In the genomic region with DNA sequence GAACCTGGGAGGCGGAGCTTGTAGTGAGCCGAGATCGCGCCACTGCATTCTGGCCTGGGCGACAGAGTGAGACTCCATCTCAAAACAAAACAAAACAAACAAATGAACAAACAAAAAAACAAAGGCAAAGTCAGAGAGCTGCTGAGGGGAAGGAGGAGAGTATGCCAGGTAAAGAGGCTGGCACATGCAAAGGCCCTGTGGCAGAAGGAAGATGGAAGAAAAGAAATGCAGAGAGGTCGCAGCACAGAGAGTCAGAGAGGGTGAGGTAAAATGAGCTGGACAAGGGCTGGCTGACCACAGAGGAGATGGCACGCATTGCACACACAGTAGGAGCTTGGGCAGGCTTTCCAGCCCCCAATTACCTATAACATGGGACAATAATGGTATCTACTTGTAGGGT, we compare ENCODE assay signal across 31 cellular contexts. TPM values are rescaled to one million over a fixed set of nuclear protein-coding genes. Genes with fewer than 3 reads are reported as not detected.
"Had no signal": no experiment of that assay in that cellular context is flagged by ENCODE, and none has a peak within 500 bp of the region (broad histone marks: within the 10 kb centered on the region; RNA-seq: fewer than 3 reads in every experiment).

No MANE protein-coding gene starts in this region.

- H3K4me1 ChIP-seq: Peyer's patch, SJSA1 had no signal

- H3K36me3 ChIP-seq: brain microvascular endothelial cell, Peyer's patch, SJSA1, WERI-Rb-1 had no signal

- DNase-seq: activated CD4-positive, alpha-beta T cell treated with anti-CD3 and anti-CD28 coated beads for 1 hour; activated CD4-positive, alpha-beta T cell treated with anti-CD3 and anti-CD28 coated beads for 48 hours; activated CD4-positive, CD25-positive, alpha-beta regulatory T cell; activated CD8-positive, alpha-beta T cell treated with anti-CD3 and anti-CD28 coated beads, Interleukin-2, amount 10 ng/mL, durations not matched to agents 7 days and 5 days; activated gamma-delta T cell; activated naive CD4-positive, alpha-beta T cell treated with anti-CD3 and anti-CD28 coated beads for 36 hours; activated naive CD8-positive, alpha-beta T cell treated with anti-CD3 and anti-CD28 coated beads, Interleukin-2, amount 50 U/mL, for 24 hours; activated T-cell treated with anti-CD3 and anti-CD28 coated beads, Interleukin-2, amount 50 U/mL, for 24 hours; brain microvascular endothelial cell; central memory CD4-positive, alpha-beta T cell; MM.1S; MV-4-11; NCI-H1436 treated with DMSO at 0.1 percent for 48 hours; NCI-H1694 treated with DMSO at 0.1 percent for 48 hours; NCI-H2029; NCI-H524 treated with DMSO at 0.1 percent for 48 hours; NCI-H748 treated with DMSO at 0.1 percent for 48 hours; NK-92 treated with Interleukin-12 subunit alpha and Interleukin-12 subunit beta, amount 100 ng/mL, for 24 hours; PC-3; RPMI8226; SHP77 treated with DMSO at 0.1 percent for 48 hours; SK-N-SH; T-helper 9 cell; WERI-Rb-1 had no signal

- H3K27me3 Mint-ChIP-seq: activated naive CD8-positive, alpha-beta T cell; activated naive CD8-positive, alpha-beta T cell treated with anti-CD3 and anti-CD28 coated beads, Interleukin-2, amount 50 U/mL, for 24 hours; activated T-cell treated with anti-CD3 and anti-CD28 coated beads, Interleukin-2, amount 50 U/mL, for 24 hours had no signal

- H3K4me3 ChIP-seq: Peyer's patch, SJSA1 had no signal

- H3K27ac ChIP-seq: brain microvascular endothelial cell, KMS-11, Peyer's patch, SJSA1, WERI-Rb-1 had no signal

- H3K9me3 ChIP-seq: Peyer's patch, SJSA1, SK-N-SH had no signal

- ATAC-seq: activated CD8-positive, alpha-beta T cell treated with anti-CD3 and anti-CD28 coated beads, Interleukin-2, amount 10 ng/mL, durations not matched to agents 7 days and 5 days; activated naive CD8-positive, alpha-beta T cell treated with anti-CD3 and anti-CD28 coated beads, Interleukin-2, amount 50 U/mL, for 24 hours; PC-3 had no signal

- H3K4me3 Mint-ChIP-seq: activated CD8-positive, alpha-beta T cell treated with anti-CD3 and anti-CD28 coated beads, Interleukin-2, amount 10 ng/mL, durations not matched to agents 7 days and 5 days; activated naive CD4-positive, alpha-beta T cell treated with anti-CD3 and anti-CD28 coated beads for 36 hours; activated naive CD8-positive, alpha-beta T cell; activated naive CD8-positive, alpha-beta T cell treated with anti-CD3 and anti-CD28 coated beads, Interleukin-2, amount 50 U/mL, for 24 hours; activated T-cell treated with anti-CD3 and anti-CD28 coated beads, Interleukin-2, amount 50 U/mL, for 24 hours; T-helper 1 cell treated with Interleukin-12 subunit alpha and Interleukin-12 subunit beta and Interleukin-4 antibody, amounts not matched to agents 30 μg/mL and 1 μg/mL, for 36 hours had no signal

- H3K27ac Mint-ChIP-seq: activated naive CD4-positive, alpha-beta T cell treated with anti-CD3 and anti-CD28 coated beads for 36 hours; activated naive CD8-positive, alpha-beta T cell treated with anti-CD3 and anti-CD28 coated beads, Interleukin-2, amount 50 U/mL, for 24 hours; activated T-helper 2 cell treated with anti-CD3 and anti-CD28 coated beads, Interferon-gamma antibody, Interleukin-2, Interleukin-4, amounts not matched to agents 10 μg/mL and 5 μg/mL and 100 μg/mL, durations not matched to agents 14 hours and 24 hours and 36 hours had no signal

- H3K27me3 ChIP-seq: brain microvascular endothelial cell, Peyer's patch had no signal

RNA-seq across cellular contexts. Expression of a gene that starts 47.0 kb away (rescaled TPM):
- total RNA-seq: activated T-helper 2 cell treated with anti-CD3 and anti-CD28 coated beads, Interferon-gamma antibody, Interleukin-2, Interleukin-4, amounts not matched to agents 10 μg/mL and 5 μg/mL and 100 μg/mL, durations not matched to agents 14 hours and 24 hours and 36 hours; NCI-H460; PC-3; Peyer's patch; SJSA1 had no signal
